In genomic region chrX:70289793-70290770, GRCh38 we compare ENCODE assay signal across 9 cellular contexts. TPM values are rescaled to one million over a fixed set of nuclear protein-coding genes. Genes with fewer than 3 reads are reported as not detected.
DNase-seq lines count a peak whose midpoint lies in the region; ATAC-seq, FAIRE-seq and TF ChIP-seq lines count a peak whose summit lies in the region.
"Had no signal": no experiment of that assay in that cellular context is flagged by ENCODE, and none has a peak within 500 bp of the region (broad histone marks: within the 10 kb centered on the region; RNA-seq: fewer than 3 reads in every experiment).

Gene KIF4A, plus strand, starts transcription at chrX:70290104. Its CDS starts 355 bp downstream, at chrX:70290459.
Gene PDZD11, minus strand, starts transcription at chrX:70289927. Its CDS starts 586 bp downstream, at chrX:70289341.

- peak within 1 kb of the TSS; percentile 82 for H3K4me3 Mint-ChIP-seq in central memory CD8-positive, alpha-beta T cell

- H3K4me1 Mint-ChIP-seq in central memory CD8-positive, alpha-beta T cell, result peaks cover 5% of the 10 kb centered on the region

- peak within 1 kb of the TSS; percentile 48 to 82 (median 77) for H3K4me3 ChIP-seq in keratinocyte (ENCODE audit: control insufficient read depth in 2 of 3, extremely low read depth in 1 of 3, insufficient read depth in 2 of 3, low read depth in 1 of 3, low read length in 3 of 3)

- TF ChIP-seq CTCF in keratinocyte (optimal IDR thresholded peaks at IDR 0.05 in 1 of 3, IDR thresholded peaks at IDR 0.05 in 1 of 3, conservative IDR thresholded peaks at IDR 0.05 in 1 of 3; ENCODE audit: extremely low read depth in 1 of 3, insufficient read depth in 2 of 3, low read length in 3 of 3), result no peak

- FAIRE-seq in keratinocyte (lab: Jason Lieb, UNC), result no peak
- FAIRE-seq: TTC549 had no signal

- H3K4me2 ChIP-seq in keratinocyte (ENCODE audit: control insufficient read depth, extremely low read depth, insufficient read depth, low read depth, low read length), result peak within 1 kb of the TSS; percentile 82

- H3K27ac ChIP-seq in keratinocyte (ENCODE audit: control insufficient read depth, insufficient read depth, low read length), result peak within 1 kb of the TSS; percentile 52

- no peaks in the 10 kb centered on the region for H3K27me3 ChIP-seq in keratinocyte (ENCODE audit: control insufficient read depth, extremely low read depth, insufficient read depth, low read length)

- H3K27me3 Mint-ChIP-seq in central memory CD8-positive, alpha-beta T cell, result no peaks in the 10 kb centered on the region

- H3K79me2 ChIP-seq in keratinocyte (ENCODE audit: control insufficient read depth, insufficient read depth, low read length), result peaks cover 14% of the 10 kb centered on the region

- peak within 1 kb of the TSS; percentile 76 for H3K9ac ChIP-seq in keratinocyte (ENCODE audit: control insufficient read depth, extremely low read depth, insufficient read depth, low read length)

- peaks cover 11% of the 10 kb centered on the region for H3K36me3 Mint-ChIP-seq in central memory CD8-positive, alpha-beta T cell (ENCODE audit: insufficient read depth)

- DNase-seq in AG08395 (ENCODE audit: low spot score) (peak; percentile 96), NCI-H2227 (lab: John Stamatoyannopoulos, UW; ENCODE audit: unreplicated experiment) (peak; percentile 94), keratinocyte (ENCODE audit: low read depth, low spot score) (peak; percentile 11)
- DNase-seq in activated CD4-positive, CD25-positive, alpha-beta regulatory T cell treated with anti-CD3 and anti-CD28 coated beads, Interleukin-2, amount 50 U/mL, for 16 hours (ENCODE audit: low read depth, low spot score), result peak; percentile 56
- DNase-seq in central memory CD8-positive, alpha-beta T cell (ENCODE audit: low spot score in 2 of 2), result peak; percentile 52 to 62
- peak; percentile 43 to 56 for DNase-seq in stimulated activated CD4-positive, alpha-beta T cell treated with anti-CD3 and anti-CD28 coated beads, Interleukin-15, amount 100 ng/mL, for 1 hour (ENCODE audit: low read depth in 1 of 2, low spot score in 1 of 2)

- peaks cover 0 to 4% of the 10 kb centered on the region in 2 experiments for H3K36me3 ChIP-seq in keratinocyte (ENCODE audit: control insufficient read depth in 2 of 2, extremely low read depth in 1 of 2, insufficient read depth in 2 of 2, low read length in 2 of 2)

- peak within 1 kb of the TSS; percentile 81 for H2AFZ ChIP-seq in keratinocyte (ENCODE audit: control insufficient read depth, low read length)

- dilution Hi-C loops in keratinocyte (cut with MboI; ENCODE audit: extremely low pct_ligation_motif_present, low sequenced_read_pairs), result no loop called here

- no peaks in the 10 kb centered on the region for H4K20me1 ChIP-seq in keratinocyte (ENCODE audit: control insufficient read depth, extremely low read depth, insufficient read depth, low read length)

- no peaks in the 10 kb centered on the region for H3K9me1 ChIP-seq in keratinocyte (ENCODE audit: control insufficient read depth, extremely low read depth, insufficient read depth, low read length)

- no peaks in the 10 kb centered on the region for H3K9me3 ChIP-seq in keratinocyte (ENCODE audit: control insufficient read depth, low read depth, low read length)

- no peaks in the 10 kb centered on the region for H3K9me3 Mint-ChIP-seq in central memory CD8-positive, alpha-beta T cell

- peak; percentile 98 for ATAC-seq in GM18868 (IDR thresholded peaks at IDR 0.05; ENCODE audit: unreplicated experiment)
- ATAC-seq in HG03103 (IDR thresholded peaks at IDR 0.05; ENCODE audit: low read depth, unreplicated experiment), result peak; percentile 93
- peak; percentile 96 for ATAC-seq in central memory CD8-positive, alpha-beta T cell (replicated peaks; ENCODE audit: extremely low read depth, poor library complexity, severe bottlenecking)

- H3K4me1 ChIP-seq in keratinocyte (ENCODE audit: control insufficient read depth, extremely low read depth, insufficient read depth, low read length), result peaks cover 15% of the 10 kb centered on the region

- peak within 1 kb of the TSS; percentile 85 for H3K27ac Mint-ChIP-seq in central memory CD8-positive, alpha-beta T cell (ENCODE audit: low read depth)

RNA-seq across cellular contexts. Expression of gene KIF4A, which starts in this region (rescaled TPM):
- polyA plus RNA-seq in keratinocyte, result 1.1 to 7.1 TPM (median 6.6 TPM) in 3 replicates
- 0.11 TPM for polyA plus RNA-seq in keratinocyte (2011; ENCODE audit: low read depth)
- 1.3 and 2.0 TPM in 2 replicates for polyA plus RNA-seq in keratinocyte (2011; cell fraction: cytosol; rRNA removed)
- 1.7 and 2.2 TPM in 2 replicates for polyA plus RNA-seq in keratinocyte (2011; cell fraction: nucleus; rRNA removed)
- 0.07 and 5.7 TPM in 2 replicates for polyA plus RNA-seq in keratinocyte (2012; ENCODE audit: low replicate concordance)
- polyA minus RNA-seq in keratinocyte, result 0.63 to 6.5 TPM (median 2.1 TPM) in 3 replicates
- polyA minus RNA-seq in keratinocyte (2011; cell fraction: cytosol; rRNA and poly(A)+ RNA removed), result 3.1 TPM
- polyA minus RNA-seq in keratinocyte (2011; cell fraction: nucleus; rRNA and poly(A)+ RNA removed), result 1.1 and 2.3 TPM in 2 replicates

RNA-seq across cellular contexts. Expression of gene PDZD11, which starts in this region (rescaled TPM):
- 102 to 127 TPM (median 109 TPM) in 3 replicates for polyA plus RNA-seq in keratinocyte
- polyA plus RNA-seq in keratinocyte (2011; ENCODE audit: low read depth), result 11.2 TPM
- 125 and 173 TPM in 2 replicates for polyA plus RNA-seq in keratinocyte (2011; cell fraction: cytosol; rRNA removed)
- polyA plus RNA-seq in keratinocyte (2011; cell fraction: nucleus; rRNA removed), result 91.0 and 107 TPM in 2 replicates
- polyA plus RNA-seq in keratinocyte (2012; ENCODE audit: low replicate concordance), result 49.2 and 72.9 TPM in 2 replicates
- polyA minus RNA-seq in keratinocyte, result 48.7 to 117 TPM (median 103 TPM) in 3 replicates
- polyA minus RNA-seq in keratinocyte (2011; cell fraction: cytosol; rRNA and poly(A)+ RNA removed), result 45.8 TPM
- polyA minus RNA-seq in keratinocyte (2011; cell fraction: nucleus; rRNA and poly(A)+ RNA removed), result 15.5 and 22.1 TPM in 2 replicates

Comparison
In these comparisons a context has a peak if more than half of its experiments do, and no peak if none do; other contexts are left out.
1. Peak in every context shown above with its lines: DNase-seq, ATAC-seq, H3K4me3 ChIP-seq and H3K27ac ChIP-seq.
2. DNase-seq: peak in every context shown above with its lines; median percentile 96 in AG08395; 94 in NCI-H2227; 57 in central memory CD8-positive, alpha-beta T cell; 56 in activated CD4-positive, CD25-positive, alpha-beta regulatory T cell treated with anti-CD3 and anti-CD28 coated beads, Interleukin-2, amount 50 U/mL, for 16 hours; 50 in stimulated activated CD4-positive, alpha-beta T cell treated with anti-CD3 and anti-CD28 coated beads, Interleukin-15, amount 100 ng/mL, for 1 hour; 11 in keratinocyte.